ENCODE assay signal across 8 cellular contexts in genomic region chr1:154479764-154480421, GRCh38. TPM values are rescaled to one million over a fixed set of nuclear protein-coding genes. Genes with fewer than 3 reads are reported as not detected.
DNase-seq lines count a peak whose midpoint lies in the region; ATAC-seq lines count a peak whose summit lies in the region.

No MANE protein-coding gene starts in this region.

- H3K4me3 ChIP-seq in mesendoderm (ENCODE audit: low read length) = no peak overlapping the region

- H4K8ac ChIP-seq in mesendoderm (ENCODE audit: low read depth, low read length) = no peak overlapping the region

- peak; percentile 72 for DNase-seq in COR-L47 (lab: John Stamatoyannopoulos, UW)
- peak; percentile 77 for DNase-seq in NCI-H748 (lab: John Stamatoyannopoulos, UW; ENCODE audit: unreplicated experiment)
- peak; percentile 75 for DNase-seq in activated CD4-positive, alpha-beta T cell treated with anti-CD3 and anti-CD28 coated beads, Interleukin-2, amount 10 ng/mL, durations not matched to agents 7 days and 5 days
- DNase-seq in effector CD8-positive, alpha-beta T cell (lab: John Stamatoyannopoulos, UW) = peak; percentile 30
- DNase-seq in mesendoderm = peak; percentile 69
- peak; percentile 10 to 81 (median 42) for DNase-seq in stimulated activated naive CD4-positive, alpha-beta T cell (lab: John Stamatoyannopoulos, UW)

- no peaks in the 10 kb centered on the region for H3K9me3 Mint-ChIP-seq in activated CD4-positive, alpha-beta T cell treated with anti-CD3 and anti-CD28 coated beads, Interleukin-2, amount 10 ng/mL, durations not matched to agents 7 days and 5 days

- no peak overlapping the region for H3K23ac ChIP-seq in mesendoderm (ENCODE audit: low read length)

- no CpG with 5 or more reads among the region's 9 CpGs for WGBS in mesendoderm (ENCODE audit: extremely low coverage, insufficient coverage, low lambda C conversion rate)

- no peak overlapping the region for H3K27ac Mint-ChIP-seq in activated CD4-positive, alpha-beta T cell treated with anti-CD3 and anti-CD28 coated beads, Interleukin-2, amount 10 ng/mL, durations not matched to agents 7 days and 5 days

- H3K4me2 ChIP-seq in mesendoderm (ENCODE audit: low read length) = no peak overlapping the region

- H3K4me1 Mint-ChIP-seq in activated CD4-positive, alpha-beta T cell treated with anti-CD3 and anti-CD28 coated beads, Interleukin-2, amount 10 ng/mL, durations not matched to agents 7 days and 5 days = peaks cover 18% of the 10 kb centered on the region

- H3K79me1 ChIP-seq in mesendoderm (ENCODE audit: low read length) = no peaks in the 10 kb centered on the region

- no peaks in the 10 kb centered on the region for H3K79me2 ChIP-seq in mesendoderm (ENCODE audit: control insufficient read depth, insufficient read depth, low read length)

- H3K36me3 Mint-ChIP-seq in activated CD4-positive, alpha-beta T cell treated with anti-CD3 and anti-CD28 coated beads, Interleukin-2, amount 10 ng/mL, durations not matched to agents 7 days and 5 days (ENCODE audit: low read depth) = no peaks in the 10 kb centered on the region

- POLR2A ChIA-PET in activated CD4-positive, alpha-beta T cell treated with anti-CD3 and anti-CD28 coated beads, Interleukin-2, amount 10 ng/mL, durations not matched to agents 7 days and 5 days (lab: Charles Lee) = no interaction called here

- peaks cover 10% of the 10 kb centered on the region for H3K27me3 Mint-ChIP-seq in activated CD4-positive, alpha-beta T cell treated with anti-CD3 and anti-CD28 coated beads, Interleukin-2, amount 10 ng/mL, durations not matched to agents 7 days and 5 days

- no peak overlapping the region for H2AK5ac ChIP-seq in mesendoderm (ENCODE audit: low read length)

- no peak overlapping the region for H3K18ac ChIP-seq in mesendoderm (ENCODE audit: low read length)

- no peak overlapping the region for H3K4me3 Mint-ChIP-seq in activated CD4-positive, alpha-beta T cell treated with anti-CD3 and anti-CD28 coated beads, Interleukin-2, amount 10 ng/mL, durations not matched to agents 7 days and 5 days

- H3K27ac ChIP-seq in mesendoderm (ENCODE audit: low read depth, low read length) = no peak overlapping the region

- H2BK120ac ChIP-seq in mesendoderm (ENCODE audit: low read depth, low read length) = no peak overlapping the region

- no peaks in the 10 kb centered on the region for H3K36me3 ChIP-seq in mesendoderm (ENCODE audit: control insufficient read depth, insufficient read depth, low read length)

- CTCF ChIA-PET in activated CD4-positive, alpha-beta T cell treated with anti-CD3 and anti-CD28 coated beads, Interleukin-2, amount 10 ng/mL, durations not matched to agents 7 days and 5 days (lab: Charles Lee) = interaction anchor here (0.6 to 2.8 kb wide), 27 partner anchors 8 to 605 kb away, joined by 3 to 12 read pairs (median 3); partner anchors contain the start of gene UBE2Q1

- H2BK15ac ChIP-seq in mesendoderm (replicated peaks; ENCODE audit: low read depth) = no peak overlapping the region

- no peak overlapping the region for H2BK5ac ChIP-seq in mesendoderm (ENCODE audit: low read length)

- H4K5ac ChIP-seq in mesendoderm (ENCODE audit: low read length) = no peak overlapping the region

- H3K4me1 ChIP-seq in mesendoderm (ENCODE audit: control insufficient read depth, low read depth, low read length) = no peaks in the 10 kb centered on the region

- H3K9ac ChIP-seq in mesendoderm (ENCODE audit: low read length) = no peak overlapping the region

- no peaks in the 10 kb centered on the region for H3K27me3 ChIP-seq in mesendoderm (ENCODE audit: insufficient read depth, low read length, poor library complexity)

- no peak overlapping the region for H3K4ac ChIP-seq in mesendoderm (ENCODE audit: low read depth, low read length)

- ATAC-seq in HG03565 (IDR thresholded peaks at IDR 0.05; ENCODE audit: unreplicated experiment) (peak; percentile 43), HG02588 (IDR thresholded peaks at IDR 0.05; ENCODE audit: unreplicated experiment) (no peak)

- peak overlapping the region; percentile 1 for H3K56ac ChIP-seq in mesendoderm (ENCODE audit: low read length)

RNA-seq across cellular contexts. Expression of gene TDRD10, which starts 22.1 kb away (rescaled TPM):
- total RNA-seq in activated CD4-positive, alpha-beta T cell treated with anti-CD3 and anti-CD28 coated beads, Interleukin-2, amount 10 ng/mL, durations not matched to agents 7 days and 5 days = not detected
- 0.07 TPM for polyA plus RNA-seq in mesendoderm (2013, experiment 1 of 2)
- polyA plus RNA-seq in mesendoderm (2013, experiment 2 of 2) = 0.10 TPM

RNA-seq across cellular contexts. Expression of gene SHE, which starts 22.3 kb away (rescaled TPM):
- total RNA-seq in activated CD4-positive, alpha-beta T cell treated with anti-CD3 and anti-CD28 coated beads, Interleukin-2, amount 10 ng/mL, durations not matched to agents 7 days and 5 days = not detected
- polyA plus RNA-seq in mesendoderm (2013, experiment 1 of 2) = 0.17 TPM
- polyA plus RNA-seq in mesendoderm (2013, experiment 2 of 2) = 0.14 TPM
